In genomic region chr12:93317227-93317626, GRCh38 we compare ENCODE assay signal across 1 cellular context.
A peak's percentile ranks its signal among the peaks of the same experiment; 100 is the strongest.
TF ChIP-seq lines count a peak whose summit lies in the region.

No MANE protein-coding gene starts in this region.

TF ChIP-seq in K562, 482 proteins besides CTCF, POLR2A, EP300 and RAD21 (continued from another document and continues in another):
- TF ChIP-seq, protein P1, sequence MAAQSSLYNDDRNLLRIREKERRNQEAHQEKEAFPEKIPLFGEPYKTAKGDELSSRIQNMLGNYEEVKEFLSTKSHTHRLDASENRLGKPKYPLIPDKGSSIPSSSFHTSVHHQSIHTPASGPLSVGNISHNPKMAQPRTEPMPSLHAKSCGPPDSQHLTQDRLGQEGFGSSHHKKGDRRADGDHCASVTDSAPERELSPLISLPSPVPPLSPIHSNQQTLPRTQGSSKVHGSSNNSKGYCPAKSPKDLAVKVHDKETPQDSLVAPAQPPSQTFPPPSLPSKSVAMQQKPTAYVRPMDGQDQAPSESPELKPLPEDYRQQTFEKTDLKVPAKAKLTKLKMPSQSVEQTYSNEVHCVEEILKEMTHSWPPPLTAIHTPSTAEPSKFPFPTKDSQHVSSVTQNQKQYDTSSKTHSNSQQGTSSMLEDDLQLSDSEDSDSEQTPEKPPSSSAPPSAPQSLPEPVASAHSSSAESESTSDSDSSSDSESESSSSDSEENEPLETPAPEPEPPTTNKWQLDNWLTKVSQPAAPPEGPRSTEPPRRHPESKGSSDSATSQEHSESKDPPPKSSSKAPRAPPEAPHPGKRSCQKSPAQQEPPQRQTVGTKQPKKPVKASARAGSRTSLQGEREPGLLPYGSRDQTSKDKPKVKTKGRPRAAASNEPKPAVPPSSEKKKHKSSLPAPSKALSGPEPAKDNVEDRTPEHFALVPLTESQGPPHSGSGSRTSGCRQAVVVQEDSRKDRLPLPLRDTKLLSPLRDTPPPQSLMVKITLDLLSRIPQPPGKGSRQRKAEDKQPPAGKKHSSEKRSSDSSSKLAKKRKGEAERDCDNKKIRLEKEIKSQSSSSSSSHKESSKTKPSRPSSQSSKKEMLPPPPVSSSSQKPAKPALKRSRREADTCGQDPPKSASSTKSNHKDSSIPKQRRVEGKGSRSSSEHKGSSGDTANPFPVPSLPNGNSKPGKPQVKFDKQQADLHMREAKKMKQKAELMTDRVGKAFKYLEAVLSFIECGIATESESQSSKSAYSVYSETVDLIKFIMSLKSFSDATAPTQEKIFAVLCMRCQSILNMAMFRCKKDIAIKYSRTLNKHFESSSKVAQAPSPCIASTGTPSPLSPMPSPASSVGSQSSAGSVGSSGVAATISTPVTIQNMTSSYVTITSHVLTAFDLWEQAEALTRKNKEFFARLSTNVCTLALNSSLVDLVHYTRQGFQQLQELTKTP (IDR thresholded peaks at IDR 0.05; ENCODE audit: low read depth in 1 of 2, partially characterized antibody in 2 of 2) = peak in 1 of 2 experiments; percentile 19
- no peak for TF ChIP-seq LEF1 (IDR thresholded peaks at IDR 0.05)
- TF ChIP-seq ELF1 (tag; IDR thresholded peaks at IDR 0.05) = peak; percentile 58; the same call in 1 of the 2 replicates
- peak; percentile 27; the same call in 1 of the 2 replicates for TF ChIP-seq TEAD4 (IDR thresholded peaks at IDR 0.05; ENCODE audit: low read length)
- TF ChIP-seq TEAD4 (CRISPR knock-in tag; IDR thresholded peaks at IDR 0.05; ENCODE audit: borderline replicate concordance) = no peak
- no peak for TF ChIP-seq RBM34 (IDR thresholded peaks at IDR 0.05; ENCODE audit: borderline replicate concordance, insufficient read depth, low read length)
- 0 out of 2 replicates have a peak, but pooled peaks have one; percentile 12 for TF ChIP-seq ZNF668 (CRISPR knock-in tag; IDR thresholded peaks at IDR 0.05)
- TF ChIP-seq, protein P2, sequence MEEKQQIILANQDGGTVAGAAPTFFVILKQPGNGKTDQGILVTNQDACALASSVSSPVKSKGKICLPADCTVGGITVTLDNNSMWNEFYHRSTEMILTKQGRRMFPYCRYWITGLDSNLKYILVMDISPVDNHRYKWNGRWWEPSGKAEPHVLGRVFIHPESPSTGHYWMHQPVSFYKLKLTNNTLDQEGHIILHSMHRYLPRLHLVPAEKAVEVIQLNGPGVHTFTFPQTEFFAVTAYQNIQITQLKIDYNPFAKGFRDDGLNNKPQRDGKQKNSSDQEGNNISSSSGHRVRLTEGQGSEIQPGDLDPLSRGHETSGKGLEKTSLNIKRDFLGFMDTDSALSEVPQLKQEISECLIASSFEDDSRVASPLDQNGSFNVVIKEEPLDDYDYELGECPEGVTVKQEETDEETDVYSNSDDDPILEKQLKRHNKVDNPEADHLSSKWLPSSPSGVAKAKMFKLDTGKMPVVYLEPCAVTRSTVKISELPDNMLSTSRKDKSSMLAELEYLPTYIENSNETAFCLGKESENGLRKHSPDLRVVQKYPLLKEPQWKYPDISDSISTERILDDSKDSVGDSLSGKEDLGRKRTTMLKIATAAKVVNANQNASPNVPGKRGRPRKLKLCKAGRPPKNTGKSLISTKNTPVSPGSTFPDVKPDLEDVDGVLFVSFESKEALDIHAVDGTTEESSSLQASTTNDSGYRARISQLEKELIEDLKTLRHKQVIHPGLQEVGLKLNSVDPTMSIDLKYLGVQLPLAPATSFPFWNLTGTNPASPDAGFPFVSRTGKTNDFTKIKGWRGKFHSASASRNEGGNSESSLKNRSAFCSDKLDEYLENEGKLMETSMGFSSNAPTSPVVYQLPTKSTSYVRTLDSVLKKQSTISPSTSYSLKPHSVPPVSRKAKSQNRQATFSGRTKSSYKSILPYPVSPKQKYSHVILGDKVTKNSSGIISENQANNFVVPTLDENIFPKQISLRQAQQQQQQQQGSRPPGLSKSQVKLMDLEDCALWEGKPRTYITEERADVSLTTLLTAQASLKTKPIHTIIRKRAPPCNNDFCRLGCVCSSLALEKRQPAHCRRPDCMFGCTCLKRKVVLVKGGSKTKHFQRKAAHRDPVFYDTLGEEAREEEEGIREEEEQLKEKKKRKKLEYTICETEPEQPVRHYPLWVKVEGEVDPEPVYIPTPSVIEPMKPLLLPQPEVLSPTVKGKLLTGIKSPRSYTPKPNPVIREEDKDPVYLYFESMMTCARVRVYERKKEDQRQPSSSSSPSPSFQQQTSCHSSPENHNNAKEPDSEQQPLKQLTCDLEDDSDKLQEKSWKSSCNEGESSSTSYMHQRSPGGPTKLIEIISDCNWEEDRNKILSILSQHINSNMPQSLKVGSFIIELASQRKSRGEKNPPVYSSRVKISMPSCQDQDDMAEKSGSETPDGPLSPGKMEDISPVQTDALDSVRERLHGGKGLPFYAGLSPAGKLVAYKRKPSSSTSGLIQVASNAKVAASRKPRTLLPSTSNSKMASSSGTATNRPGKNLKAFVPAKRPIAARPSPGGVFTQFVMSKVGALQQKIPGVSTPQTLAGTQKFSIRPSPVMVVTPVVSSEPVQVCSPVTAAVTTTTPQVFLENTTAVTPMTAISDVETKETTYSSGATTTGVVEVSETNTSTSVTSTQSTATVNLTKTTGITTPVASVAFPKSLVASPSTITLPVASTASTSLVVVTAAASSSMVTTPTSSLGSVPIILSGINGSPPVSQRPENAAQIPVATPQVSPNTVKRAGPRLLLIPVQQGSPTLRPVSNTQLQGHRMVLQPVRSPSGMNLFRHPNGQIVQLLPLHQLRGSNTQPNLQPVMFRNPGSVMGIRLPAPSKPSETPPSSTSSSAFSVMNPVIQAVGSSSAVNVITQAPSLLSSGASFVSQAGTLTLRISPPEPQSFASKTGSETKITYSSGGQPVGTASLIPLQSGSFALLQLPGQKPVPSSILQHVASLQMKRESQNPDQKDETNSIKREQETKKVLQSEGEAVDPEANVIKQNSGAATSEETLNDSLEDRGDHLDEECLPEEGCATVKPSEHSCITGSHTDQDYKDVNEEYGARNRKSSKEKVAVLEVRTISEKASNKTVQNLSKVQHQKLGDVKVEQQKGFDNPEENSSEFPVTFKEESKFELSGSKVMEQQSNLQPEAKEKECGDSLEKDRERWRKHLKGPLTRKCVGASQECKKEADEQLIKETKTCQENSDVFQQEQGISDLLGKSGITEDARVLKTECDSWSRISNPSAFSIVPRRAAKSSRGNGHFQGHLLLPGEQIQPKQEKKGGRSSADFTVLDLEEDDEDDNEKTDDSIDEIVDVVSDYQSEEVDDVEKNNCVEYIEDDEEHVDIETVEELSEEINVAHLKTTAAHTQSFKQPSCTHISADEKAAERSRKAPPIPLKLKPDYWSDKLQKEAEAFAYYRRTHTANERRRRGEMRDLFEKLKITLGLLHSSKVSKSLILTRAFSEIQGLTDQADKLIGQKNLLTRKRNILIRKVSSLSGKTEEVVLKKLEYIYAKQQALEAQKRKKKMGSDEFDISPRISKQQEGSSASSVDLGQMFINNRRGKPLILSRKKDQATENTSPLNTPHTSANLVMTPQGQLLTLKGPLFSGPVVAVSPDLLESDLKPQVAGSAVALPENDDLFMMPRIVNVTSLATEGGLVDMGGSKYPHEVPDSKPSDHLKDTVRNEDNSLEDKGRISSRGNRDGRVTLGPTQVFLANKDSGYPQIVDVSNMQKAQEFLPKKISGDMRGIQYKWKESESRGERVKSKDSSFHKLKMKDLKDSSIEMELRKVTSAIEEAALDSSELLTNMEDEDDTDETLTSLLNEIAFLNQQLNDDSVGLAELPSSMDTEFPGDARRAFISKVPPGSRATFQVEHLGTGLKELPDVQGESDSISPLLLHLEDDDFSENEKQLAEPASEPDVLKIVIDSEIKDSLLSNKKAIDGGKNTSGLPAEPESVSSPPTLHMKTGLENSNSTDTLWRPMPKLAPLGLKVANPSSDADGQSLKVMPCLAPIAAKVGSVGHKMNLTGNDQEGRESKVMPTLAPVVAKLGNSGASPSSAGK (IDR thresholded peaks at IDR 0.05) = peak; percentile 58
- 0 out of 2 replicates have a peak, but pooled peaks have one; percentile 26 for TF ChIP-seq ZBTB9 (CRISPR knock-in tag; IDR thresholded peaks at IDR 0.05)
- TF ChIP-seq SMAD2 (IDR thresholded peaks at IDR 0.05; ENCODE audit: low read depth, low read length) = no peak
- peak; percentile 75 for TF ChIP-seq MEIS2 (IDR thresholded peaks at IDR 0.05; ENCODE audit: partially characterized antibody)
- peak; percentile 68 for TF ChIP-seq L3MBTL2 (IDR thresholded peaks at IDR 0.05)
- TF ChIP-seq SOX6 (IDR thresholded peaks at IDR 0.05) = peak; percentile 52
- TF ChIP-seq KDM1A (IDR thresholded peaks at IDR 0.05) = 0 out of 4 replicates have a peak, but pooled peaks of 1 of the 2 experiments have one; percentile 8
- no peak for TF ChIP-seq MAFK (IDR thresholded peaks at IDR 0.05; ENCODE audit: low read length)
- peak; percentile 39 for TF ChIP-seq CXXC5 (CRISPR knock-in tag; IDR thresholded peaks at IDR 0.05)
- TF ChIP-seq FOXJ2 (tag; IDR thresholded peaks at IDR 0.05) = peak; percentile 87
- TF ChIP-seq, protein P3, sequence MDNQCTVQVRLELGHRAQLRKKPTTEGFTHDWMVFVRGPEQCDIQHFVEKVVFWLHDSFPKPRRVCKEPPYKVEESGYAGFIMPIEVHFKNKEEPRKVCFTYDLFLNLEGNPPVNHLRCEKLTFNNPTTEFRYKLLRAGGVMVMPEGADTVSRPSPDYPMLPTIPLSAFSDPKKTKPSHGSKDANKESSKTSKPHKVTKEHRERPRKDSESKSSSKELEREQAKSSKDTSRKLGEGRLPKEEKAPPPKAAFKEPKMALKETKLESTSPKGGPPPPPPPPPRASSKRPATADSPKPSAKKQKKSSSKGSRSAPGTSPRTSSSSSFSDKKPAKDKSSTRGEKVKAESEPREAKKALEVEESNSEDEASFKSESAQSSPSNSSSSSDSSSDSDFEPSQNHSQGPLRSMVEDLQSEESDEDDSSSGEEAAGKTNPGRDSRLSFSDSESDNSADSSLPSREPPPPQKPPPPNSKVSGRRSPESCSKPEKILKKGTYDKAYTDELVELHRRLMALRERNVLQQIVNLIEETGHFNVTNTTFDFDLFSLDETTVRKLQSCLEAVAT (IDR thresholded peaks at IDR 0.05) = peak in 1 of 2 experiments; percentile 40; a peak in 1 of 4 replicates
- TF ChIP-seq POLR3A (IDR thresholded peaks at IDR 0.05; ENCODE audit: borderline replicate concordance, extremely low read depth, insufficient read depth, insufficient read length) = no peak
- TF ChIP-seq PBX2 (CRISPR knock-in tag; IDR thresholded peaks at IDR 0.05; ENCODE audit: low read depth) = no peak
- TF ChIP-seq PBX2 (tag; conservative IDR thresholded peaks at IDR 0.05; ENCODE audit: low read depth) = peak; percentile 64
- TF ChIP-seq BRD9 (IDR thresholded peaks at IDR 0.05; ENCODE audit: low read depth, partially characterized antibody) = no peak
- no peak for TF ChIP-seq CHD4 (IDR thresholded peaks at IDR 0.05; ENCODE audit: insufficient read depth, insufficient replicate concordance, low read depth, low read length, poor library complexity, severe bottlenecking)
- TF ChIP-seq NR2C1 (IDR thresholded peaks at IDR 0.05) = no peak
- peak; percentile 46; the same call in 1 of the 2 replicates for TF ChIP-seq NR2C1 (tag; IDR thresholded peaks at IDR 0.05)
- TF ChIP-seq ZBTB11 (CRISPR knock-in tag; IDR thresholded peaks at IDR 0.05) = no peak
- TF ChIP-seq POU5F1 (IDR thresholded peaks at IDR 0.05; ENCODE audit: borderline replicate concordance, low read depth, low read length, partially characterized antibody) = no peak
- peak; percentile 36; the same call in 1 of the 2 replicates for TF ChIP-seq MYC (IDR thresholded peaks at IDR 0.05; ENCODE audit: low read depth, low read length)
- no peak for TF ChIP-seq MYC (CRISPR knock-in tag; IDR thresholded peaks at IDR 0.05; ENCODE audit: borderline replicate concordance, low read depth)
- peak; percentile 56; the same call in 1 of the 2 replicates for TF ChIP-seq ZEB2 (IDR thresholded peaks at IDR 0.05)
- TF ChIP-seq DMBX1 (CRISPR knock-in tag; IDR thresholded peaks at IDR 0.05; ENCODE audit: borderline replicate concordance) = peak; percentile 30; the same call in 1 of the 2 replicates
- TF ChIP-seq COPS2 (conservative IDR thresholded peaks at IDR 0.05) = no peak
- no peak for TF ChIP-seq MCM3 (IDR thresholded peaks at IDR 0.05)
